In the genomic region with DNA sequence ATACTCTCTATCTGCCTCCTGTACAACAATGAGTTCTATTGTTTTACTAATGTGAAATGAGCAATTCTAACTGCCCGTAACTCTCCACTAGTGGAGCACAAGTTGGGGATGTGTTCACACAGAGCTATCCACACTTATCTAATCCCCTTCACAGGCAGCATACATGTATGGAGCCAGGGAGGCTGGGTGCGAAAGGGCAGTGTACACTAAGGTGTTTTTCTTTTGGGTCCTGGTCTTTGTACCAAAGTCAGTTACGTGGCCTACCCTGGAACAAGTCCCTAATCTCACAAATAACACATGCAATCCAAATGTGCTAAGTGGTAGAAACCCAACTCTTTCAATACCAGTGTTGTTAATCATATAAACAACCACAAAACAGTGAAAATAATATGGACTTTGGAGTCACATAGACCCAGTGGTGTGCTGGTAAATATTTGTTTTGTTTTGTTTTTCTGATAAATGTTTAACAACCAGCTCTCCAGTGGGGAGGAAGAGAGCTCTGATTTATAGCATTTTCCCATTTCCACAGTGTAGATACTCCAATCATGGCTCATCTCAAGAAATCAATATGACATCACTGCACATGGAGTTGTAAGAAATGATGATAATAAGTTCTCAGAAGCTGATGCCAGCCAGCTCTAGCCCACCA, we compare ENCODE assay signal across 2 cellular contexts.
TF ChIP-seq lines count a peak whose summit lies in the region.

No MANE protein-coding gene starts in this region.

TF ChIP-seq in H1, 55 proteins besides CTCF, POLR2A, EP300 and RAD21 (continues in another document):
- TF ChIP-seq CTBP2 (IDR thresholded peaks at IDR 0.05; ENCODE audit: borderline replicate concordance, insufficient read depth, insufficient read length, low read length), result no peak
- no peak for TF ChIP-seq SP1 (IDR thresholded peaks at IDR 0.05; ENCODE audit: low read depth, low read length)
- TF ChIP-seq BCL11A (IDR thresholded peaks at IDR 0.05; ENCODE audit: low read depth in 2 of 2, low read length in 2 of 2), result no peak
- TF ChIP-seq SP4 (IDR thresholded peaks at IDR 0.05; ENCODE audit: low read length), result no peak
- no peak for TF ChIP-seq CHD7 (IDR thresholded peaks at IDR 0.05; ENCODE audit: insufficient replicate concordance, low read length)
- TF ChIP-seq BRCA1 (IDR thresholded peaks at IDR 0.05; ENCODE audit: low read depth, low read length), result no peak
- TF ChIP-seq YY1 (IDR thresholded peaks at IDR 0.05; ENCODE audit: low read depth, low read length), result no peak
- TF ChIP-seq SIRT6 (IDR thresholded peaks at IDR 0.05; ENCODE audit: low read length), result no peak
- TF ChIP-seq JUN (IDR thresholded peaks at IDR 0.05; ENCODE audit: low read depth, low read length), result no peak
- TF ChIP-seq RBBP5 (IDR thresholded peaks at IDR 0.05; ENCODE audit: borderline replicate concordance, low read depth, low read length), result no peak
- TF ChIP-seq KDM5A (IDR thresholded peaks at IDR 0.05; ENCODE audit: low read length), result no peak
- no peak for TF ChIP-seq GTF2F1 (IDR thresholded peaks at IDR 0.05; ENCODE audit: borderline replicate concordance, low read depth, low read length)
- no peak for TF ChIP-seq TAF7 (optimal IDR thresholded peaks at IDR 0.05; ENCODE audit: borderline replicate concordance, low read depth, low read length)
- TF ChIP-seq KDM4A (IDR thresholded peaks at IDR 0.05; ENCODE audit: low read depth, low read length, severe bottlenecking), result no peak
- no peak for TF ChIP-seq SUZ12 (IDR thresholded peaks at IDR 0.05; ENCODE audit: low read length)
- no peak for TF ChIP-seq NANOG (IDR thresholded peaks at IDR 0.05; ENCODE audit: insufficient read depth, low read depth, low read length, poor library complexity, severe bottlenecking)
- TF ChIP-seq RNF2 (IDR thresholded peaks at IDR 0.05; ENCODE audit: borderline replicate concordance, low read depth, low read length, missing control alignments, poor library complexity, severe bottlenecking), result no peak

TF ChIP-seq in liver, 16 proteins besides CTCF, POLR2A, EP300 and RAD21:
- TF ChIP-seq GABPA (IDR thresholded peaks at IDR 0.05 in 1 of 2, conservative IDR thresholded peaks at IDR 0.05 in 1 of 2) (peak in 1 of 2 donors; percentile 28), REST (IDR thresholded peaks at IDR 0.05) (peak; percentile 70), HNF4G (IDR thresholded peaks at IDR 0.05) (peak; percentile 96), RXRA (IDR thresholded peaks at IDR 0.05) (peak; percentile 95 to 97), NR2F2 (IDR thresholded peaks at IDR 0.05) (peak; percentile 66), YY1 (IDR thresholded peaks at IDR 0.05) (peak; percentile 76), HNF4A (conservative IDR thresholded peaks at IDR 0.05) (peak; percentile 99 to 100), TAF1 (conservative IDR thresholded peaks at IDR 0.05) (peak; percentile 81), JUND (IDR thresholded peaks at IDR 0.05) (peak; percentile 86 to 90), FOXA2 (IDR thresholded peaks at IDR 0.05) (peak; percentile 96), FOXA1 (IDR thresholded peaks at IDR 0.05) (peak; percentile 96), EGR1 (IDR thresholded peaks at IDR 0.05; ENCODE audit: low read depth in 2 of 2) (peak in 1 of 2 donors; percentile 73), SP1 (IDR thresholded peaks at IDR 0.05) (peak; percentile 100)
- TF ChIP-seq, protein P1, sequence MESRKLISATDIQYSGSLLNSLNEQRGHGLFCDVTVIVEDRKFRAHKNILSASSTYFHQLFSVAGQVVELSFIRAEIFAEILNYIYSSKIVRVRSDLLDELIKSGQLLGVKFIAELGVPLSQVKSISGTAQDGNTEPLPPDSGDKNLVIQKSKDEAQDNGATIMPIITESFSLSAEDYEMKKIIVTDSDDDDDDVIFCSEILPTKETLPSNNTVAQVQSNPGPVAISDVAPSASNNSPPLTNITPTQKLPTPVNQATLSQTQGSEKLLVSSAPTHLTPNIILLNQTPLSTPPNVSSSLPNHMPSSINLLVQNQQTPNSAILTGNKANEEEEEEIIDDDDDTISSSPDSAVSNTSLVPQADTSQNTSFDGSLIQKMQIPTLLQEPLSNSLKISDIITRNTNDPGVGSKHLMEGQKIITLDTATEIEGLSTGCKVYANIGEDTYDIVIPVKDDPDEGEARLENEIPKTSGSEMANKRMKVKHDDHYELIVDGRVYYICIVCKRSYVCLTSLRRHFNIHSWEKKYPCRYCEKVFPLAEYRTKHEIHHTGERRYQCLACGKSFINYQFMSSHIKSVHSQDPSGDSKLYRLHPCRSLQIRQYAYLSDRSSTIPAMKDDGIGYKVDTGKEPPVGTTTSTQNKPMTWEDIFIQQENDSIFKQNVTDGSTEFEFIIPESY (IDR thresholded peaks at IDR 0.05), result peak; percentile 69
- TF ChIP-seq, protein P2, sequence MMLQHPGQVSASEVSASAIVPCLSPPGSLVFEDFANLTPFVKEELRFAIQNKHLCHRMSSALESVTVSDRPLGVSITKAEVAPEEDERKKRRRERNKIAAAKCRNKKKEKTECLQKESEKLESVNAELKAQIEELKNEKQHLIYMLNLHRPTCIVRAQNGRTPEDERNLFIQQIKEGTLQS (IDR thresholded peaks at IDR 0.05), result peak; percentile 88
- TF ChIP-seq, protein P3, sequence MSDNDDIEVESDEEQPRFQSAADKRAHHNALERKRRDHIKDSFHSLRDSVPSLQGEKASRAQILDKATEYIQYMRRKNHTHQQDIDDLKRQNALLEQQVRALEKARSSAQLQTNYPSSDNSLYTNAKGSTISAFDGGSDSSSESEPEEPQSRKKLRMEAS (IDR thresholded peaks at IDR 0.05), result peak; percentile 84
